20 cellular contexts compared by ENCODE assay signal in the genomic region with DNA sequence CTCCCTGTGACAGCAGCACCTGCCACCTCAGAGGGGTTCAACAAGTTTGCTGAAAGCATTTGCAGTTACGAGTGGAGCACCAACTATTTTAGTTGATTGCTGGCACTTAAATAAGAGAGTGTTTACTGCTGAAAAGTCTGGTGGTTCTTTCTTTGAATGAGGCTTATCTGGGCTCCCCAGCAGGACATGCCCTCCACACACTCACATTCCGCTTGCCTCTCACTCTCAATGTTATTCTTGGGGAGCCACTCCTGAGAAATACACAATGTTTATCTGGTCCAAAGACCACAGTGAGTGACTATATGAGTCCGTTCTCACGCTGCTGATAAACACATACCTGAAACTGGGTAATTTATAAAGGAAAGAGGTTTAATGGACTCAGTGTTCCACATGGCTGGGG. TPM values are rescaled to one million over a fixed set of nuclear protein-coding genes. Genes with fewer than 3 reads are reported as not detected.
DNase-seq lines count a peak whose midpoint lies in the region; ATAC-seq and TF ChIP-seq lines count a peak whose summit lies in the region.
"Had no signal": no experiment of that assay in that cellular context is flagged by ENCODE, and none has a peak within 500 bp of the region (broad histone marks: within the 10 kb centered on the region; RNA-seq: fewer than 3 reads in every experiment).

No MANE protein-coding gene starts in this region.

- H3K4me1 ChIP-seq in ascending aorta (peaks cover 10 to 51% of the 10 kb centered on the region in 2 donors), endodermal cell (ENCODE audit: control insufficient read depth, insufficient read depth, low read length) (no peaks in the 10 kb centered on the region)

- H3K9ac ChIP-seq in endodermal cell (ENCODE audit: extremely low read depth, low read length, poor library complexity, severe bottlenecking): no peak overlapping the region

- H3K27me3 Mint-ChIP-seq in endodermal cell (ENCODE audit: insufficient read depth) (no peaks in the 10 kb centered on the region), progenitor cell of endocrine pancreas (no peaks in the 10 kb centered on the region), nephron progenitor cell (ENCODE audit: low read depth, poor library complexity) (peaks cover 6% of the 10 kb centered on the region)

- ATAC-seq in HG03045 (IDR thresholded peaks at IDR 0.05; ENCODE audit: unreplicated experiment): no peak
- ATAC-seq: GM23338 had no signal

- H3K4me3 ChIP-seq in ascending aorta (no peak overlapping the region), endodermal cell (ENCODE audit: low read length) (no peak overlapping the region)
- H3K4me3 ChIP-seq: GM23338, HAP-1 had no signal

- peak overlapping the region; percentile 46 to 86 for H3K27ac ChIP-seq in ascending aorta
- H3K27ac ChIP-seq in endodermal cell (ENCODE audit: low read depth, low read length): no peak overlapping the region
- H3K27ac ChIP-seq: C4-2B, RWPE1 had no signal

- H3K9me3 ChIP-seq in ascending aorta: no peaks in the 10 kb centered on the region
- H3K9me3 ChIP-seq in endodermal cell (ENCODE audit: control insufficient read depth, low read length): peaks cover 10% of the 10 kb centered on the region
- H3K9me3 ChIP-seq: HAP-1 had no signal

- H3K27ac Mint-ChIP-seq in endodermal cell (peak overlapping the region; percentile 10), progenitor cell of endocrine pancreas (peak overlapping the region; percentile 5), nephron progenitor cell (no peak overlapping the region)
- H3K27ac Mint-ChIP-seq: CD8-positive, alpha-beta memory T cell; GM23338 had no signal

- H3K36me3 Mint-ChIP-seq in endodermal cell (ENCODE audit: low read depth): peaks cover 60% of the 10 kb centered on the region
- H3K36me3 Mint-ChIP-seq in progenitor cell of endocrine pancreas (ENCODE audit: insufficient read depth): peaks cover 23% of the 10 kb centered on the region
- H3K36me3 Mint-ChIP-seq in nephron progenitor cell (ENCODE audit: low read depth): peaks cover 44% of the 10 kb centered on the region

- 91 to 93% methylated on average over 4 of the region's 4 CpGs for WGBS in endodermal cell (ENCODE audit: insufficient coverage in 1 of 2, insufficient read length in 1 of 2), 2 experiments

- H3K36me3 ChIP-seq in ascending aorta: peaks cover 25 to 37% of the 10 kb centered on the region in 2 donors
- H3K36me3 ChIP-seq in endodermal cell (ENCODE audit: control insufficient read depth, insufficient read depth, low read length): peaks cover 73% of the 10 kb centered on the region

- H3K27me3 ChIP-seq in ascending aorta: no peaks in the 10 kb centered on the region
- H3K27me3 ChIP-seq in endodermal cell (ENCODE audit: control insufficient read depth, insufficient read depth, low read length, poor library complexity, severe bottlenecking): no peaks in the 10 kb centered on the region

- TF ChIP-seq CTCF in ascending aorta (IDR thresholded peaks at IDR 0.05) (no peak), endodermal cell (conservative IDR thresholded peaks at IDR 0.05) (no peak), progenitor cell of endocrine pancreas (IDR thresholded peaks at IDR 0.05; ENCODE audit: unreplicated experiment) (no peak), nephron progenitor cell (IDR thresholded peaks at IDR 0.05) (no peak)

- H3K4me1 Mint-ChIP-seq in endodermal cell (peaks cover 20% of the 10 kb centered on the region), progenitor cell of endocrine pancreas (ENCODE audit: low read depth) (peaks cover 10% of the 10 kb centered on the region), nephron progenitor cell (peaks cover 21% of the 10 kb centered on the region)
- H3K4me1 Mint-ChIP-seq: CD8-positive, alpha-beta memory T cell had no signal

- H3K9me3 Mint-ChIP-seq in endodermal cell (peaks cover 5% of the 10 kb centered on the region), progenitor cell of endocrine pancreas (ENCODE audit: low read depth) (no peaks in the 10 kb centered on the region), nephron progenitor cell (no peaks in the 10 kb centered on the region)
- H3K9me3 Mint-ChIP-seq: CD8-positive, alpha-beta memory T cell; GM23338 had no signal

- DNase-seq in OCI-M1 (lab: John Stamatoyannopoulos, UW): peak; percentile 13
- no peak for DNase-seq in ascending aorta (ENCODE audit: low spot score in 2 of 2)
- DNase-seq in endodermal cell: no peak
- no peak for DNase-seq in progenitor cell of endocrine pancreas (ENCODE audit: low spot score, unreplicated experiment)
- no peak for DNase-seq in NCI-H187 treated with DMSO at 0.1 percent for 48 hours (lab: John Stamatoyannopoulos, UW)
- DNase-seq in nephron progenitor cell: no peak
- no peak for DNase-seq in NCI-H2196 (lab: John Stamatoyannopoulos, UW; ENCODE audit: unreplicated experiment)
- DNase-seq: Calu3; CD8-positive, alpha-beta memory T cell; DMS153; Kasumi-1; NCI-H1417; NCI-H1694 treated with DMSO at 0.1 percent for 48 hours; NCI-H748 treated with DMSO at 0.1 percent for 48 hours; SHP77 treated with DMSO at 0.1 percent for 48 hours had no signal

- intact Hi-C loops in ascending aorta (cut with DNase I): loop anchor here (5.0 kb wide), 1 partner anchor 58 kb away; no protein-coding TSS in a partner anchor

- H3K4me3 Mint-ChIP-seq in endodermal cell (no peak overlapping the region), progenitor cell of endocrine pancreas (ENCODE audit: low read depth) (no peak overlapping the region), nephron progenitor cell (no peak overlapping the region)
- H3K4me3 Mint-ChIP-seq: CD8-positive, alpha-beta memory T cell; GM23338 had no signal

RNA-seq across cellular contexts. Expression of gene NT5DC3, which starts 31.9 kb away (rescaled TPM):
- total RNA-seq in ascending aorta: 6.6 TPM
- 10 to 100 TPM; 24.2 to 28.3 TPM for total RNA-seq in endodermal cell
- polyA plus RNA-seq in endodermal cell (2013, experiment 1 of 2): 3.9 TPM
- polyA plus RNA-seq in endodermal cell (2013, experiment 2 of 2): 3.7 TPM
- 13.9 and 15.4 TPM in 2 replicates for total RNA-seq in progenitor cell of endocrine pancreas
